ENCODE assay signal across 12 cellular contexts in the genomic region with DNA sequence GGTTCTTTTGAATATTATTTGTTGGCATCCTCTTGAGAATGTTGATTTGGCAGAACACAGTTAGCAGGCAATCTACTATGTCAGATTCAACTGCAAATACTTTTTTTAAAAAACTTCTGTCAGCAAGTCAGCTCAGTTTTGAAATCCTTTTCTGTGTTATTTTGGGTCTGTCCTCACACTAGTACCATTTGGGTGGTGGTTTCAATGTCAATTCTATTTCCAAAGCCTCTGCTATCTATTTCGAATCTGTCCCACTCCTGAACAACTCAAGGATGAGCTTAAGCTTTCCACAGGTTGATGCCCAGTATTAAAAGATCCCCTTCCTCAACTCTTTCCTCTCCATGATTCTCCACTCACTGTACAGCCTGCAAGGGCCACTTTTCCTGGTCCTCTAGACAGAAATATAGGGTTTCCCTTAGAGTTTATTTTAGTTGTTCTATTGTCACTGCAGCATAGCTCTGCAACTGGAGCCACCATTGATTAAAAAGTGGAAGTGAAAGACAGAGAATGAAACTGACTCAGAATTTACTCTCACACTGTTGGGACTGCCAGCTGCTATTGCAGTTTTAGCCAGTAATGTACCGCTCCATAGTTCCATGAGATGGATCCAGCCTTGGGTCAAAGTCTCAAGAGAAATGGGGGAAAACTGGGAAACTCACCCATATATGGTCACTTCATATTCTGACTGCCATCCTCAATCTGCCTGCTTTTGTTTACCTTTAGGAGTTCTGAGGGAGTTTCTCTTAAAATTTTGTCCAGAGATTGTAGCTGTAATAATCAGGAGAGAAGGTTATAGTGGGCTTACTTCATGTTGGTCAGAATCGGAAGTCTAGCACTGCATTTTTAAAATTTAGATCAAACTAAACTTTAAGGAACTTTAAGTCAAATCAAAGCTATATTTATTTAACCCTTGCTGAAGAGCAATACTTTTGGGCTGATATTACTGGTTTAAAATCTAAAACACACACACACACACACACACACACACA. TPM values are rescaled to one million over a fixed set of nuclear protein-coding genes. Genes with fewer than 3 reads are reported as not detected.
A peak's percentile ranks its signal among the peaks of the same experiment; 100 is the strongest.
DNase-seq lines count a peak whose midpoint lies in the region; ATAC-seq and TF ChIP-seq lines count a peak whose summit lies in the region.
"Had no signal": no experiment of that assay in that cellular context is flagged by ENCODE, and none has a peak within 500 bp of the region (broad histone marks: within the 10 kb centered on the region; RNA-seq: fewer than 3 reads in every experiment).

No MANE protein-coding gene starts in this region.

- TF ChIP-seq POLR2A in esophagus squamous epithelium (IDR thresholded peaks at IDR 0.05) (no peak), thyroid gland (IDR thresholded peaks at IDR 0.05) (no peak)

- peaks cover 12% of the 10 kb centered on the region for H3K4me1 Mint-ChIP-seq in stimulated activated memory B cell treated with anti-CD40 and anti-IgM and Interleukin-4, amounts not matched to agents 10 μg/mL and 1 μg/mL and 100 μg/mL, for 72 hours

- no peaks in the 10 kb centered on the region for H3K27me3 Mint-ChIP-seq in stimulated activated memory B cell treated with anti-CD40 and anti-IgM and Interleukin-4, amounts not matched to agents 10 μg/mL and 1 μg/mL and 100 μg/mL, for 72 hours

- H3K9me3 ChIP-seq in esophagus squamous epithelium (no peaks in the 10 kb centered on the region), thyroid gland (no peaks in the 10 kb centered on the region)

- H3K27me3 ChIP-seq in esophagus squamous epithelium = no peaks in the 10 kb centered on the region
- H3K27me3 ChIP-seq in thyroid gland = no peaks in the 10 kb centered on the region

- peak; percentile 100 for ATAC-seq in GM21825 (IDR thresholded peaks at IDR 0.05; ENCODE audit: unreplicated experiment)
- ATAC-seq in HG03378 (IDR thresholded peaks at IDR 0.05; ENCODE audit: unreplicated experiment) = peak; percentile 100
- peak; percentile 75 for ATAC-seq in stimulated activated memory B cell treated with anti-CD40 and anti-IgM and Interleukin-4, amounts not matched to agents 10 μg/mL and 1 μg/mL and 100 μg/mL, for 72 hours
- ATAC-seq: SK-N-SH treated with all-trans-retinoic acid at 6 μM for 48 hours had no signal

- TF ChIP-seq CTCF in esophagus squamous epithelium (IDR thresholded peaks at IDR 0.05) (no peak), thyroid gland (IDR thresholded peaks at IDR 0.05) (no peak)

- H3K27ac Mint-ChIP-seq in stimulated activated memory B cell treated with anti-CD40 and anti-IgM and Interleukin-4, amounts not matched to agents 10 μg/mL and 1 μg/mL and 100 μg/mL, for 72 hours = no peak overlapping the region

- peak; percentile 1 for DNase-seq in SIG-M5 treated with dmso at 0.1 percent for 504 hours (lab: John Stamatoyannopoulos, UW; ENCODE audit: unreplicated experiment)
- DNase-seq in SIG-M5 (lab: John Stamatoyannopoulos, UW) = no peak
- no peak for DNase-seq in esophagus squamous epithelium (lab: John Stamatoyannopoulos, UW)
- DNase-seq in activated gamma-delta T cell (lab: John Stamatoyannopoulos, UW) = no peak
- no peak for DNase-seq in thyroid gland
- DNase-seq: 8988T, mammary epithelial cell, NCI-H226 had no signal

- peaks cover 8% of the 10 kb centered on the region for H3K36me3 Mint-ChIP-seq in stimulated activated memory B cell treated with anti-CD40 and anti-IgM and Interleukin-4, amounts not matched to agents 10 μg/mL and 1 μg/mL and 100 μg/mL, for 72 hours

- WGBS in esophagus squamous epithelium, 2 donors = 55 to 95% methylated on average over 3 of the region's 3 CpGs
- WGBS in thyroid gland, 2 donors = 86 to 97% methylated on average over 3 of the region's 3 CpGs

- H3K4me3 Mint-ChIP-seq in stimulated activated memory B cell treated with anti-CD40 and anti-IgM and Interleukin-4, amounts not matched to agents 10 μg/mL and 1 μg/mL and 100 μg/mL, for 72 hours = no peak overlapping the region

- no peak overlapping the region for H3K4me3 ChIP-seq in esophagus squamous epithelium
- H3K4me3 ChIP-seq in thyroid gland (replicated peaks in 1 of 3) = no peak overlapping the region

- H3K27ac ChIP-seq in esophagus squamous epithelium (no peak overlapping the region), thyroid gland (no peak overlapping the region)

- H3K9me3 Mint-ChIP-seq in stimulated activated memory B cell treated with anti-CD40 and anti-IgM and Interleukin-4, amounts not matched to agents 10 μg/mL and 1 μg/mL and 100 μg/mL, for 72 hours = no peaks in the 10 kb centered on the region

- H3K4me1 ChIP-seq in esophagus squamous epithelium = no peaks in the 10 kb centered on the region
- H3K4me1 ChIP-seq in thyroid gland = no peaks in the 10 kb centered on the region

- intact Hi-C loops in esophagus squamous epithelium (cut with DNase I) = no loop called here
- intact Hi-C loops in thyroid gland (cut with DNase I) = no loop called here

- H3K36me3 ChIP-seq in esophagus squamous epithelium = no peaks in the 10 kb centered on the region
- H3K36me3 ChIP-seq in thyroid gland = no peaks in the 10 kb centered on the region

RNA-seq across cellular contexts. Expression of a gene that starts 14.6 kb away (rescaled TPM):
- total RNA-seq in esophagus squamous epithelium (1 to 10 TPM in 3 of 4 donors, under 1 TPM in 1; 0.34 to 5.5 (median 1.1) TPM), thyroid gland (10 to 100 TPM in 2 of 4 donors, 1 to 10 TPM in 2; 7.5 to 12.9 (median 10.8) TPM)
